In the genomic region with DNA sequence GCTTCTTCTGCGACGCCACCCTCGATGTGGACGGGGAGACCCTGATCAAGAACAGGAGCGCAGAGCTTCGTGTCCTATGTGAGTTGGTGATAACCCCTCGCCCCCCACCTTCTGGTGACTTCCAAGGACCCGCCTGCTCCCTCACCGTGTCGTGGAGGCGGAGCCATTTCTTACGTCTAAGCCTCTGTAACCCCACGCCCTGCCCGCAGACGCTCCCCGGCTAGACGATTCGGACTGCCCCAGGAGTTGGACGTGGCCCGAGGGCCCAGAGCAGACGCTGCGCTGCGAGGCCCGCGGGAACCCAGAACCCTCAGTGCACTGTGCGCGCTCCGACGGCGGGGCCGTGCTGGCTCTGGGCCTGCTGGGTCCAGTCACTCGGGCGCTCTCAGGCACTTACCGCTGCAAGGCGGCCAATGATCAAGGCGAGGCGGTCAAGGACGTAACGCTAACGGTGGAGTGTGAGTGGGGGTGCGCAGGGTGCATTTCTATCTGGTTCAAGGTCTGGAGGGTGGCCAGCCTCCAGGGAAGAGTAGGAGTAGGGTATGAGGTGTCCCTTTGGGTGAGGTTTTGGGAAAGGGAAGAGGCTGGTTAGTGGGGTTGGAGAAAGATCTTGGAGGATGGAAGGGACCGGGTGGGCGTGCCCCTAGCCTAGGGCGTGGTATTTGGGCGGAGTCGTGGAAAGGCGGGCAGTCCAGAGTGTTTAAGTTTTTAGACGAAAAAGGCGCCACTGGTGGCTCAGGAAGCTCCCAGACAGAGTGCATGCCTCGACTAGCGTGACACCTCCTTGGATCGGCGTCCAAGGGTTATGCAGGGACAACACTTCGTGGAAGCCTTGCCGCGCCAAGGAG, we compare ENCODE assay signal across 10 cellular contexts. TPM values are rescaled to one million over a fixed set of nuclear protein-coding genes. Genes with fewer than 3 reads are reported as not detected.
DNase-seq lines count a peak whose midpoint lies in the region; ATAC-seq and TF ChIP-seq lines count a peak whose summit lies in the region.
"Had no signal": no experiment of that assay in that cellular context is flagged by ENCODE, and none has a peak within 500 bp of the region (broad histone marks: within the 10 kb centered on the region; RNA-seq: fewer than 3 reads in every experiment).

No MANE protein-coding gene starts in this region.

- DNase-seq in AG04450 (ENCODE audit: low read depth, low spot score) (no peak), mammary epithelial cell (no peak), NCI-H1417 (lab: John Stamatoyannopoulos, UW) (no peak), GM03348 (ENCODE audit: low spot score) (no peak), SW 1271 (lab: John Stamatoyannopoulos, UW) (no peak)

- in situ Hi-C loops in mammary epithelial cell (cut with MboI; ENCODE audit: low sequenced_read_pairs in 2 of 2), result no loop called here

- peak overlapping the region; percentile 54 for H2AFZ ChIP-seq in mammary epithelial cell (ENCODE audit: low read depth, low read length)

- H3K36me3 ChIP-seq in HEK293 (ENCODE audit: control insufficient read depth in 2 of 2, insufficient read depth in 1 of 2, low read length in 2 of 2) (peaks cover 0 to 5% of the 10 kb centered on the region in 2 experiments; a peak in 1 of 3 replicates), mammary epithelial cell (ENCODE audit: insufficient read depth, low read length) (no peaks in the 10 kb centered on the region), muscle layer of duodenum (ENCODE audit: control insufficient read depth in 1 of 2, insufficient read depth in 2 of 2, low read length in 2 of 2) (no peaks in the 10 kb centered on the region)

- dilution Hi-C loops in mammary epithelial cell (cut with HindIII; ENCODE audit: low sequenced_read_pairs), result no loop called here

- no peaks in the 10 kb centered on the region for H3K79me2 ChIP-seq in mammary epithelial cell (ENCODE audit: insufficient read depth, low read length)

- H4K20me1 ChIP-seq in mammary epithelial cell (ENCODE audit: insufficient read depth, low read length), result no peaks in the 10 kb centered on the region

- no TSS peak for BruUV-seq in mammary epithelial cell (replicated peaks; lab: Mats Ljungman, UMichigan)

- H3K4me2 ChIP-seq in mammary epithelial cell (ENCODE audit: insufficient read depth, low read depth, low read length), result peak overlapping the region; percentile 48

- peaks cover 27% of the 10 kb centered on the region for H3K9me3 ChIP-seq in AG04450 (ENCODE audit: control insufficient read depth, insufficient read depth, low read length)
- no peaks in the 10 kb centered on the region for H3K9me3 ChIP-seq in HEK293 (ENCODE audit: control insufficient read depth, insufficient read depth, low read depth, low read length)
- no peaks in the 10 kb centered on the region for H3K9me3 ChIP-seq in mammary epithelial cell (replicated peaks; ENCODE audit: insufficient read depth, low read length)
- no peaks in the 10 kb centered on the region for H3K9me3 ChIP-seq in muscle layer of duodenum (ENCODE audit: control insufficient read depth in 1 of 2, low read length in 2 of 2)

- peaks cover 4% of the 10 kb centered on the region; the same call in 1 of the 2 replicates for H3K4me1 ChIP-seq in HEK293 (ENCODE audit: control insufficient read depth, insufficient read depth, low read length)
- peaks cover 31% of the 10 kb centered on the region for H3K4me1 ChIP-seq in mammary epithelial cell (ENCODE audit: insufficient read depth, low read length)
- H3K4me1 ChIP-seq in muscle layer of duodenum (ENCODE audit: control insufficient read depth in 1 of 2, insufficient read depth in 2 of 2, low read length in 2 of 2), result peaks cover 5 to 66% of the 10 kb centered on the region in 2 donors

- POLR2A ChIA-PET in AG04450 (lab: Yijun Ruan, JAX) (interaction anchor here (1.2 kb wide), 1 partner anchor 24 kb away, joined by 11 read pairs; no protein-coding TSS in a partner anchor), HEK293 (lab: Yijun Ruan, JAX) (no interaction called here)

- no peak for TF ChIP-seq CTCF in AG04450 (IDR thresholded peaks at IDR 0.05; ENCODE audit: low read depth, low read length)
- no peak for TF ChIP-seq CTCF in HEK293 (tag by site-specific recombination; IDR thresholded peaks at IDR 0.05)
- no peak for TF ChIP-seq CTCF in mammary epithelial cell (conservative IDR thresholded peaks at IDR 0.05 in 1 of 2, IDR thresholded peaks at IDR 0.05 in 1 of 2; ENCODE audit: extremely low read depth in 1 of 2, insufficient read depth in 1 of 2, low read depth in 1 of 2, low read length in 2 of 2)

- 78% methylated on average over 49 of the region's 56 CpGs for WGBS in mammary epithelial cell (ENCODE audit: low coverage, missing lambda C conversion rate)

- no peak overlapping the region for H3K27ac ChIP-seq in AG04450 (ENCODE audit: low read depth, low read length)
- H3K27ac ChIP-seq in HEK293 (ENCODE audit: extremely low read depth, low read depth, low read length), result no peak overlapping the region
- no peak overlapping the region for H3K27ac ChIP-seq in mammary epithelial cell (ENCODE audit: insufficient read depth, low read depth, low read length)
- H3K27ac ChIP-seq in muscle layer of duodenum (ENCODE audit: low read length), result no peak overlapping the region
- H3K27ac ChIP-seq: epithelial cell of prostate, HL-60 had no signal

- H3K27me3 ChIP-seq in AG04450 (ENCODE audit: control insufficient read depth, insufficient read depth, low read length) (peaks cover 8% of the 10 kb centered on the region), mammary epithelial cell (ENCODE audit: insufficient read depth, low read length) (no peaks in the 10 kb centered on the region), muscle layer of duodenum (ENCODE audit: low read depth, low read length) (peaks cover 76% of the 10 kb centered on the region)

- CTCF ChIA-PET in AG04450 (lab: Charles Lee) (no interaction called here), HEK293 (lab: Yijun Ruan, JAX) (interaction anchor here (1.9 kb wide), 2 partner anchors 34 to 43 kb away, joined by 4 to 6 read pairs; no protein-coding TSS in a partner anchor), mammary epithelial cell (lab: Charles Lee; ENCODE audit: low non-redundant PET) (no interaction called here)

- H3K9ac ChIP-seq in mammary epithelial cell (ENCODE audit: insufficient read depth, low read length), result no peak overlapping the region

- intact Hi-C loops in mammary epithelial cell (cut with micrococcal nuclease), result loop anchor here (2.0 kb wide), 1 partner anchor 40 kb away; the partner anchor contains the start of gene RAVER1

- no peak for ATAC-seq in GM18498 (IDR thresholded peaks at IDR 0.05; ENCODE audit: unreplicated experiment)

- peak overlapping the region; percentile 63 for H3K4me3 ChIP-seq in AG04450 (ENCODE audit: low read depth, low read length)
- H3K4me3 ChIP-seq in HEK293 (ENCODE audit: low read depth, low read length), result peak overlapping the region; percentile 43
- H3K4me3 ChIP-seq in mammary epithelial cell (replicated peaks in 1 of 3; ENCODE audit: insufficient read depth in 1 of 3, low read depth in 2 of 3, low read length in 3 of 3), result no peak overlapping the region
- peak overlapping the region; percentile 21 to 60 for H3K4me3 ChIP-seq in muscle layer of duodenum (ENCODE audit: low read depth in 1 of 2, low read length in 2 of 2)

TF ChIP-seq in HEK293, 187 proteins besides CTCF, POLR2A, EP300 and RAD21 (continues in another document):
- TF ChIP-seq KLF8 (tag by site-specific recombination; IDR thresholded peaks at IDR 0.05), result peak; percentile 93
- peak; percentile 95 for TF ChIP-seq KLF1 (tag by site-specific recombination; IDR thresholded peaks at IDR 0.05)
- TF ChIP-seq, protein P1, sequence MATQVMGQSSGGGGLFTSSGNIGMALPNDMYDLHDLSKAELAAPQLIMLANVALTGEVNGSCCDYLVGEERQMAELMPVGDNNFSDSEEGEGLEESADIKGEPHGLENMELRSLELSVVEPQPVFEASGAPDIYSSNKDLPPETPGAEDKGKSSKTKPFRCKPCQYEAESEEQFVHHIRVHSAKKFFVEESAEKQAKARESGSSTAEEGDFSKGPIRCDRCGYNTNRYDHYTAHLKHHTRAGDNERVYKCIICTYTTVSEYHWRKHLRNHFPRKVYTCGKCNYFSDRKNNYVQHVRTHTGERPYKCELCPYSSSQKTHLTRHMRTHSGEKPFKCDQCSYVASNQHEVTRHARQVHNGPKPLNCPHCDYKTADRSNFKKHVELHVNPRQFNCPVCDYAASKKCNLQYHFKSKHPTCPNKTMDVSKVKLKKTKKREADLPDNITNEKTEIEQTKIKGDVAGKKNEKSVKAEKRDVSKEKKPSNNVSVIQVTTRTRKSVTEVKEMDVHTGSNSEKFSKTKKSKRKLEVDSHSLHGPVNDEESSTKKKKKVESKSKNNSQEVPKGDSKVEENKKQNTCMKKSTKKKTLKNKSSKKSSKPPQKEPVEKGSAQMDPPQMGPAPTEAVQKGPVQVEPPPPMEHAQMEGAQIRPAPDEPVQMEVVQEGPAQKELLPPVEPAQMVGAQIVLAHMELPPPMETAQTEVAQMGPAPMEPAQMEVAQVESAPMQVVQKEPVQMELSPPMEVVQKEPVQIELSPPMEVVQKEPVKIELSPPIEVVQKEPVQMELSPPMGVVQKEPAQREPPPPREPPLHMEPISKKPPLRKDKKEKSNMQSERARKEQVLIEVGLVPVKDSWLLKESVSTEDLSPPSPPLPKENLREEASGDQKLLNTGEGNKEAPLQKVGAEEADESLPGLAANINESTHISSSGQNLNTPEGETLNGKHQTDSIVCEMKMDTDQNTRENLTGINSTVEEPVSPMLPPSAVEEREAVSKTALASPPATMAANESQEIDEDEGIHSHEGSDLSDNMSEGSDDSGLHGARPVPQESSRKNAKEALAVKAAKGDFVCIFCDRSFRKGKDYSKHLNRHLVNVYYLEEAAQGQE (tag by site-specific recombination; IDR thresholded peaks at IDR 0.05), result no peak

RNA-seq across cellular contexts. Expression of gene ICAM5, which starts 3.3 kb away (rescaled TPM):
- 3.8 and 5.3 TPM in 2 replicates for polyA plus RNA-seq in AG04450 (2011; rRNA removed)
- polyA minus RNA-seq in AG04450 (2011; rRNA and poly(A)+ RNA removed), result 1.0 and 1.1 TPM in 2 replicates
- 10 to 100 TPM in 1 of 2 donors, 1 to 10 TPM in 1; 3.1 to 21.7 TPM for total RNA-seq in mammary epithelial cell
- 1.7 TPM for polyA plus RNA-seq in mammary epithelial cell
- 0.62 TPM for polyA minus RNA-seq in mammary epithelial cell

RNA-seq across cellular contexts. Expression of gene ICAM4, which starts 6.3 kb away (rescaled TPM):
- polyA plus RNA-seq in AG04450 (2011; rRNA removed) (2.5 and 3.3 TPM in 2 replicates), mammary epithelial cell (0.88 TPM)
- 0.61 and 1.6 TPM in 2 replicates for polyA minus RNA-seq in AG04450 (2011; rRNA and poly(A)+ RNA removed)
- 1 to 10 TPM; 1.1 to 1.5 TPM for total RNA-seq in mammary epithelial cell
- polyA minus RNA-seq in mammary epithelial cell, result not detected

RNA-seq across cellular contexts. Expression of gene ZGLP1, which starts 16.6 kb away (rescaled TPM):
- polyA plus RNA-seq in AG04450 (2011; rRNA removed) (0.62 and 0.74 TPM in 2 replicates), mammary epithelial cell (1.1 TPM)
- polyA minus RNA-seq in AG04450 (2011; rRNA and poly(A)+ RNA removed), result 0.35 and 0.41 TPM in 2 replicates
- 1 to 10 TPM; 1.2 to 3.7 TPM for total RNA-seq in mammary epithelial cell
- 0.62 TPM for polyA minus RNA-seq in mammary epithelial cell

RNA-seq across cellular contexts. Expression of gene ICAM1, which starts 22.1 kb away (rescaled TPM):
- 40.4 and 57.0 TPM in 2 replicates for polyA plus RNA-seq in AG04450 (2011; rRNA removed)
- polyA minus RNA-seq in AG04450 (2011; rRNA and poly(A)+ RNA removed), result 35.9 and 50.3 TPM in 2 replicates
- total RNA-seq in mammary epithelial cell, result 10 to 100 TPM in 1 of 2 donors, 1 to 10 TPM in 1; 1.1 to 60.0 TPM
- polyA plus RNA-seq in mammary epithelial cell, result 2.1 TPM
- 3.8 TPM for polyA minus RNA-seq in mammary epithelial cell

RNA-seq across cellular contexts. Expression of gene FDX2, which starts 22.8 kb away (rescaled TPM):
- polyA plus RNA-seq in AG04450 (2011; rRNA removed) (20.8 and 30.0 TPM in 2 replicates), mammary epithelial cell (38.2 TPM)
- polyA minus RNA-seq in AG04450 (2011; rRNA and poly(A)+ RNA removed), result 14.9 and 15.9 TPM in 2 replicates
- total RNA-seq in mammary epithelial cell, result 10 to 100 TPM; 23.5 to 28.7 TPM
- 3.6 TPM for polyA minus RNA-seq in mammary epithelial cell

Comparison
In these comparisons a context has a peak if more than half of its experiments do, and no peak if none do; other contexts are left out.
1. H3K4me3 ChIP-seq: peak in AG04450 (single experiment), HEK293 (single experiment) and muscle layer of duodenum (2 of 2); none in mammary epithelial cell (0 of 3).